8 cellular contexts compared by ENCODE assay signal in genomic region chr1:15523922-15524282, GRCh38. TPM values are rescaled to one million over a fixed set of nuclear protein-coding genes. Genes with fewer than 3 reads are reported as not detected.
DNase-seq lines count a peak whose midpoint lies in the region; ATAC-seq, FAIRE-seq and TF ChIP-seq lines count a peak whose summit lies in the region.

Gene CASP9 (minus strand): TSS chr1:15524215. CDS start chr1:15524200, 15 bp downstream.

- H3K27me3 Mint-ChIP-seq in CD14-positive monocyte (ENCODE audit: low read depth in 3 of 3) = peaks cover 0 to 3% (median 0%) of the 10 kb centered on the region in 3 donors

- TF ChIP-seq CTCF in CD14-positive monocyte (IDR thresholded peaks at IDR 0.05) (no peak), astrocyte of the cerebellum (IDR thresholded peaks at IDR 0.05; ENCODE audit: low read depth, low read length, missing control alignments) (no peak), kidney (IDR thresholded peaks at IDR 0.05; ENCODE audit: borderline replicate concordance, extremely low read depth, insufficient read depth) (no peak), testis (IDR thresholded peaks at IDR 0.05) (no peak)

- H3K4me1 ChIP-seq in kidney (ENCODE audit: control insufficient read depth in 1 of 2, insufficient read depth in 1 of 2, low read depth in 1 of 2, low read length in 2 of 2) (peaks cover 17 to 19% of the 10 kb centered on the region in 2 donors), testis (peaks cover 31% of the 10 kb centered on the region)

- WGBS in testis, 2 donors = 0 to 2% methylated on average over 6 to 19 of the region's 33 CpGs

- peak within 1 kb of the TSS; percentile 38 to 88 for H3K9ac ChIP-seq in kidney (ENCODE audit: low read length in 2 of 2)

- H3K4me3 ChIP-seq in astrocyte of the cerebellum (ENCODE audit: low read depth, low read length) (peak within 1 kb of the TSS; percentile 88), kidney (ENCODE audit: low read length in 2 of 2) (peak within 1 kb of the TSS; percentile 67 to 88), testis (peak within 1 kb of the TSS; percentile 74 to 84)

- in situ Hi-C loops in astrocyte of the cerebellum (cut with HindIII; ENCODE audit: low sequenced_read_pairs) = no loop called here

- H3K4me3 Mint-ChIP-seq in CD14-positive monocyte = peak within 1 kb of the TSS; percentile 85 to 91

- H3K36me3 ChIP-seq in kidney (ENCODE audit: control insufficient read depth in 1 of 2, insufficient read depth in 2 of 2, low read length in 2 of 2) = no peaks in the 10 kb centered on the region
- H3K36me3 ChIP-seq in testis (ENCODE audit: low read depth, missing control alignments) = no peaks in the 10 kb centered on the region

- intact Hi-C loops in CD14-positive monocyte (cut with micrococcal nuclease) = loop anchor here in 1 of 2 donors (5.0 kb wide), 2 partner anchors 112 to 843 kb away; partner anchors contain the start of gene SZRD1
- intact Hi-C loops in kidney (cut with DNase I) = no loop called here
- intact Hi-C loops in testis (cut with DNase I; ENCODE audit: low total_unique reads) = no loop called here

- H3K27ac ChIP-seq in kidney (ENCODE audit: low read depth in 2 of 2, low read length in 2 of 2) = peak within 1 kb of the TSS; percentile 99 to 100
- peak within 1 kb of the TSS; percentile 98 for H3K27ac ChIP-seq in testis

- DNase-seq in CD14-positive monocyte (ENCODE audit: low spot score) (no peak), HT-29 (ENCODE audit: low spot score) (no peak), astrocyte of the cerebellum (ENCODE audit: low read depth) (peak; percentile 27), kidney (no peak), testis (no peak), dedifferentiated amniotic fluid mesenchymal stem cell (ENCODE audit: extremely low spot score) (no peak), RKO (ENCODE audit: low spot score) (no peak)

- ATAC-seq in HG02973 (IDR thresholded peaks at IDR 0.05; ENCODE audit: unreplicated experiment) = no peak

- H3K9me3 Mint-ChIP-seq in CD14-positive monocyte = peaks cover 0 to 1% (median 0%) of the 10 kb centered on the region in 7 donors

- no peaks in the 10 kb centered on the region for H3K9me3 ChIP-seq in kidney (ENCODE audit: control insufficient read depth in 1 of 2, low read length in 2 of 2)
- H3K9me3 ChIP-seq in testis = no peaks in the 10 kb centered on the region

- H3K36me3 Mint-ChIP-seq in CD14-positive monocyte = peaks cover 3 to 5% of the 10 kb centered on the region in 2 donors

- peak within 1 kb of the TSS; percentile 98 to 100 (median 99) for H3K27ac Mint-ChIP-seq in CD14-positive monocyte

- H3K27me3 ChIP-seq in testis = no peaks in the 10 kb centered on the region

- no peak for FAIRE-seq in kidney (lab: Jason Lieb, UNC)

- peaks cover 43% of the 10 kb centered on the region for H3K4me1 Mint-ChIP-seq in CD14-positive monocyte

- no peak for TF ChIP-seq POLR2A in testis (IDR thresholded peaks at IDR 0.05)

RNA-seq across cellular contexts. Expression of gene CASP9, which starts in this region (rescaled TPM):
- polyA plus RNA-seq in CD14-positive monocyte = 10 to 100 TPM; 21.0 to 21.5 TPM
- total RNA-seq in HT-29 (2014; rRNA removed; shearing (Covaris generic)) = 15.7 and 18.0 TPM in 2 replicates
- total RNA-seq in kidney = 20.1 TPM
- 18.2 TPM for polyA plus RNA-seq in kidney (ENCODE audit: insufficient read depth, low read depth, low replicate concordance)
- 10 to 100 TPM; 34.8 to 48.5 TPM for total RNA-seq in testis
- polyA plus RNA-seq in testis (ENCODE audit: insufficient read depth, low read depth, low replicate concordance) = 33.8 TPM
